14 cellular contexts compared by ENCODE assay signal in the genomic region with DNA sequence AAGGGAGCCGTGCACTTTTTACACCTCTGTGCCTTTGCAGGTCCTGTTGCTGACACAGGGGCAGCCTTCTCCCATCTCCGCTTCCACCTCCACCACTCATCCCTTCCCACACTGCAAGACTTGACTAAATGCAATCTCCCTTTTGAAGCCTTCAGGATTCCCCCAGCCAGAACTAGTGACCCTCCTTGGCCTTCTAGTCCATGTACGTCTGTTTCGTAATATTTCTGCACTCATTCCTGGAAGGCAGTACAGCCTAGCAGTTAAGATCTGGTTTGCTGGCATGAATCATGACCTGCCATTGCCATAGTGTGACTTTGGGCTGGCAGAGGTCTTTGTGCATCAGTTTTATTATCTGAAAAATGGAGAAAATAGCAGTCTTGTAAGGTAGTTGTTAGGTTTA. TPM values are rescaled to one million over a fixed set of nuclear protein-coding genes. Genes with fewer than 3 reads are reported as not detected.
DNase-seq lines count a peak whose midpoint lies in the region; ATAC-seq and TF ChIP-seq lines count a peak whose summit lies in the region.
"Had no signal": no experiment of that assay in that cellular context is flagged by ENCODE, and none has a peak within 500 bp of the region (broad histone marks: within the 10 kb centered on the region; RNA-seq: fewer than 3 reads in every experiment).

No MANE protein-coding gene starts in this region.

- TF ChIP-seq POLR2A in erythroblast (IDR thresholded peaks at IDR 0.05; ENCODE audit: low read length) = no peak

- H3K27ac Mint-ChIP-seq in T-helper 17 cell = peak overlapping the region; percentile 96
- H3K27ac Mint-ChIP-seq in central memory CD8-positive, alpha-beta T cell (ENCODE audit: low read depth) = peak overlapping the region; percentile 91
- peak overlapping the region; percentile 2 for H3K27ac Mint-ChIP-seq in neural crest cell (ENCODE audit: unreplicated experiment)

- peak overlapping the region; percentile 87 for H3K4me3 Mint-ChIP-seq in T-helper 17 cell
- peak overlapping the region; percentile 69 for H3K4me3 Mint-ChIP-seq in central memory CD8-positive, alpha-beta T cell
- H3K4me3 Mint-ChIP-seq in neural crest cell = no peak overlapping the region

- DNase-seq in activated CD8-positive, alpha-beta memory T cell treated with anti-CD3 and anti-CD28 coated beads for 24 hours = peak; percentile 53
- no peak for DNase-seq in activated CD8-positive, alpha-beta memory T cell treated with anti-CD3 and anti-CD28 coated beads, Interleukin-2, amount 50 U/mL, for 4 hours
- no peak for DNase-seq in T-helper 17 cell
- DNase-seq in central memory CD8-positive, alpha-beta T cell (ENCODE audit: low spot score in 2 of 2) = no peak
- DNase-seq in neural crest cell (ENCODE audit: low read depth, low spot score) = no peak
- DNase-seq in NOMO-1 treated with dmso at 0.1 percent for 144 hours (lab: John Stamatoyannopoulos, UW; ENCODE audit: unreplicated experiment) = no peak
- DNase-seq in EL = no peak
- DNase-seq in erythroblast (lab: John Stamatoyannopoulos, UW) = no peak
- DNase-seq: cortex of kidney, foreskin keratinocyte, upper lobe of right lung had no signal

- peaks cover 76% of the 10 kb centered on the region for H3K4me1 Mint-ChIP-seq in T-helper 17 cell
- peaks cover 91% of the 10 kb centered on the region for H3K4me1 Mint-ChIP-seq in central memory CD8-positive, alpha-beta T cell
- peaks cover 51% of the 10 kb centered on the region for H3K4me1 Mint-ChIP-seq in neural crest cell

- no peaks in the 10 kb centered on the region for H3K9me3 ChIP-seq in T-helper 17 cell (ENCODE audit: control insufficient read depth, low read length, poor library complexity, severe bottlenecking)
- H3K9me3 ChIP-seq: SJSA1, upper lobe of right lung had no signal

- H3K36me3 Mint-ChIP-seq in T-helper 17 cell (ENCODE audit: low read depth) (peaks cover 2% of the 10 kb centered on the region), neural crest cell (ENCODE audit: low read depth) (peaks cover 2% of the 10 kb centered on the region)
- peaks cover 21% of the 10 kb centered on the region for H3K36me3 Mint-ChIP-seq in central memory CD8-positive, alpha-beta T cell (ENCODE audit: insufficient read depth)

- no peaks in the 10 kb centered on the region for H3K9me3 Mint-ChIP-seq in central memory CD8-positive, alpha-beta T cell
- H3K9me3 Mint-ChIP-seq in neural crest cell = no peaks in the 10 kb centered on the region

- TF ChIP-seq CTCF in neural crest cell (conservative IDR thresholded peaks at IDR 0.05) = no peak

- ATAC-seq in T-helper 17 cell = no peak
- ATAC-seq in central memory CD8-positive, alpha-beta T cell (replicated peaks; ENCODE audit: extremely low read depth, poor library complexity, severe bottlenecking) = no peak
- ATAC-seq: foreskin keratinocyte, HCT116, upper lobe of right lung had no signal

- H3K27me3 Mint-ChIP-seq in T-helper 17 cell (no peaks in the 10 kb centered on the region), neural crest cell (ENCODE audit: low read depth) (no peaks in the 10 kb centered on the region)
- H3K27me3 Mint-ChIP-seq in central memory CD8-positive, alpha-beta T cell = no peaks in the 10 kb centered on the region
- H3K27me3 Mint-ChIP-seq: progenitor cell of endocrine pancreas had no signal

RNA-seq across cellular contexts. Expression of a gene that starts 36.6 kb away (rescaled TPM):
- total RNA-seq in T-helper 17 cell (100 to 1,000 TPM; 114 to 151 TPM), neural crest cell (67.7 and 71.9 TPM in 2 replicates)

Comparison
In these comparisons a context has a peak if more than half of its experiments do, and no peak if none do; other contexts are left out.
1. H3K27ac Mint-ChIP-seq: peak in every context shown above with its lines; median percentile 96 in T-helper 17 cell; 91 in central memory CD8-positive, alpha-beta T cell; 2 in neural crest cell.